Comparison of ENCODE assay signal across 18 cellular contexts in genomic region chr4:16450724-16451123, GRCh38.
A peak's percentile ranks its signal among the peaks of the same experiment; 100 is the strongest.
DNase-seq lines count a peak whose midpoint lies in the region; ATAC-seq and TF ChIP-seq lines count a peak whose summit lies in the region.
"Had no signal": no experiment of that assay in that cellular context is flagged by ENCODE, and none has a peak within 500 bp of the region (broad histone marks: within the 10 kb centered on the region; RNA-seq: fewer than 3 reads in every experiment).

No MANE protein-coding gene starts in this region.

- intact Hi-C loops in adrenal gland (cut with DNase I), result no loop called here

- no peaks in the 10 kb centered on the region for H3K79me1 ChIP-seq in H9 (ENCODE audit: insufficient read depth, low read depth, low read length, poor library complexity, severe bottlenecking)

- H3K18ac ChIP-seq in H9 (ENCODE audit: insufficient read length, low read depth, low read length), result no peak overlapping the region

- H2AK5ac ChIP-seq in H9 (ENCODE audit: insufficient read length, low read length), result no peak overlapping the region

- no peak overlapping the region for H3K4ac ChIP-seq in H9 (ENCODE audit: low read depth, low read length)

- H3K27me3 ChIP-seq in BJ (ENCODE audit: control insufficient read depth, insufficient read depth, low read length), result no peaks in the 10 kb centered on the region
- peaks cover 24% of the 10 kb centered on the region; the same call in 1 of the 2 replicates for H3K27me3 ChIP-seq in H9 (ENCODE audit: insufficient read depth, low read length)
- peaks cover 7% of the 10 kb centered on the region for H3K27me3 ChIP-seq in endodermal cell (ENCODE audit: control insufficient read depth, insufficient read depth, low read length, poor library complexity, severe bottlenecking)
- H3K27me3 ChIP-seq in neural progenitor cell, result peaks cover 65% of the 10 kb centered on the region
- no peaks in the 10 kb centered on the region for H3K27me3 ChIP-seq in adrenal gland
- H3K27me3 ChIP-seq: tibial artery had no signal

- H3F3A ChIP-seq in neural progenitor cell (ENCODE audit: low read depth), result no peaks in the 10 kb centered on the region

- no peak overlapping the region for H3K27ac ChIP-seq in H9 (ENCODE audit: insufficient read length, low read depth, low read length)
- H3K27ac ChIP-seq in endodermal cell (ENCODE audit: low read depth, low read length), result no peak overlapping the region
- H3K27ac ChIP-seq in neural progenitor cell, result no peak overlapping the region
- no peak overlapping the region for H3K27ac ChIP-seq in adrenal gland
- H3K27ac ChIP-seq: skin epidermis, tibial artery had no signal

- H3K9ac ChIP-seq in H9 (ENCODE audit: extremely low read depth, insufficient read length, low read length), result no peak overlapping the region
- no peak overlapping the region for H3K9ac ChIP-seq in endodermal cell (ENCODE audit: extremely low read depth, low read length, poor library complexity, severe bottlenecking)
- H3K9ac ChIP-seq in neural progenitor cell, result no peak overlapping the region

- H3K36me3 ChIP-seq in BJ (ENCODE audit: control insufficient read depth, insufficient read depth, low read length), result no peaks in the 10 kb centered on the region
- no peaks in the 10 kb centered on the region for H3K36me3 ChIP-seq in endodermal cell (ENCODE audit: control insufficient read depth, insufficient read depth, low read length)
- H3K36me3 ChIP-seq in neural progenitor cell, result no peaks in the 10 kb centered on the region
- H3K36me3 ChIP-seq in adrenal gland (replicated peaks in 1 of 2), result no peaks in the 10 kb centered on the region
- H3K36me3 ChIP-seq: tibial artery had no signal

- CTCF ChIA-PET in BJ (lab: Yijun Ruan, JAX), result interaction anchor here (1.5 kb wide), 1 partner anchor 12 kb away, joined by 4 read pairs; no protein-coding TSS in a partner anchor

- no peak overlapping the region for H4K8ac ChIP-seq in H9 (replicated peaks; ENCODE audit: insufficient read length, low read depth, low read length)

- no peak overlapping the region for H2BK5ac ChIP-seq in H9 (ENCODE audit: insufficient read length, low read length)

- H2BK20ac ChIP-seq in H9 (ENCODE audit: low read depth, low read length, poor library complexity, severe bottlenecking), result no peak overlapping the region

- H3K27ac Mint-ChIP-seq in H9, result peak overlapping the region in 1 of 3 experiments; percentile 58; a peak in 1 of 7 replicates
- H3K27ac Mint-ChIP-seq in endodermal cell, result no peak overlapping the region
- no peak overlapping the region for H3K27ac Mint-ChIP-seq in neural progenitor cell
- H3K27ac Mint-ChIP-seq: activated CD4-positive, alpha-beta memory T cell treated with anti-CD3 and anti-CD28 coated beads for 36 hours; activated naive CD8-positive, alpha-beta T cell; CD8-positive, alpha-beta T cell had no signal

- no peak for DNase-seq in BJ (ENCODE audit: low read depth)
- DNase-seq in H9, result no peak
- DNase-seq in endodermal cell, result no peak
- DNase-seq in neural progenitor cell (ENCODE audit: low spot score), result no peak
- DNase-seq in stimulated activated CD8-positive, alpha-beta memory T cell treated with anti-CD3 and anti-CD28 coated beads, Interleukin-4, amount 100 ng/mL, for 48 hours, result no peak
- no peak for DNase-seq in adrenal gland
- DNase-seq: activated CD4-positive, alpha-beta memory T cell treated with anti-CD3 and anti-CD28 coated beads for 36 hours; activated T-cell treated with anti-CD3 and anti-CD28 coated beads, Interleukin-2, amount 50 U/mL, for 48 hours; CD8-positive, alpha-beta T cell; midbrain; NCI-H1417; NCI-H2171 treated with DMSO at 0.1 percent for 48 hours; nucleus accumbens; tibial artery had no signal

- no peak overlapping the region for H4K5ac ChIP-seq in H9 (ENCODE audit: insufficient read length, low read depth, low read length)

- H3K23me2 ChIP-seq in H9 (ENCODE audit: insufficient read length, low read depth, low read length, poor library complexity, severe bottlenecking), result no peaks in the 10 kb centered on the region

- H3K27me3 Mint-ChIP-seq in H9 (ENCODE audit: low read depth) (peaks cover 96% of the 10 kb centered on the region), endodermal cell (ENCODE audit: insufficient read depth) (peaks cover 89% of the 10 kb centered on the region), neural progenitor cell (ENCODE audit: insufficient read depth, low read depth) (peaks cover 6% of the 10 kb centered on the region)
- H3K27me3 Mint-ChIP-seq: activated CD4-positive, alpha-beta memory T cell treated with anti-CD3 and anti-CD28 coated beads for 36 hours; activated naive CD8-positive, alpha-beta T cell; central memory CD8-positive, alpha-beta T cell had no signal

- TF ChIP-seq POLR2A in adrenal gland (IDR thresholded peaks at IDR 0.05), result no peak

- TF ChIP-seq CTCF in BJ (IDR thresholded peaks at IDR 0.05; ENCODE audit: insufficient read depth, low read depth, low read length) (peak; percentile 47), H9 (conservative IDR thresholded peaks at IDR 0.05) (peak; percentile 40; the same call in 2 of the 3 replicates), endodermal cell (conservative IDR thresholded peaks at IDR 0.05) (peak; percentile 22), neural progenitor cell (IDR thresholded peaks at IDR 0.05) (peak; percentile 23), adrenal gland (IDR thresholded peaks at IDR 0.05) (no peak)

- no peak overlapping the region for H3K4me3 ChIP-seq in BJ (ENCODE audit: low read depth, low read length)
- H3K4me3 ChIP-seq in endodermal cell (ENCODE audit: low read length), result no peak overlapping the region
- no peak overlapping the region for H3K4me3 ChIP-seq in neural progenitor cell
- no peak overlapping the region for H3K4me3 ChIP-seq in adrenal gland
- H3K4me3 ChIP-seq: skin epidermis, tibial artery had no signal

- POLR2A ChIA-PET in BJ (lab: Charles Lee), result no interaction called here

- H3K4me2 ChIP-seq in H9 (ENCODE audit: insufficient read depth, insufficient read length, low read length) (no peak overlapping the region), neural progenitor cell (no peak overlapping the region)

- no peaks in the 10 kb centered on the region for H3K9me3 ChIP-seq in H9 (ENCODE audit: control insufficient read depth, low read depth, low read length)
- H3K9me3 ChIP-seq in endodermal cell (ENCODE audit: control insufficient read depth, low read length), result no peaks in the 10 kb centered on the region
- no peaks in the 10 kb centered on the region for H3K9me3 ChIP-seq in neural progenitor cell (ENCODE audit: low read depth)
- H3K9me3 ChIP-seq in adrenal gland (replicated peaks in 1 of 3), result no peaks in the 10 kb centered on the region
- H3K9me3 ChIP-seq: tibial artery had no signal

- ATAC-seq in GM18517 (IDR thresholded peaks at IDR 0.05; ENCODE audit: unreplicated experiment), result no peak
- ATAC-seq: CD8-positive, alpha-beta T cell had no signal

- no peak overlapping the region for H3K4me3 Mint-ChIP-seq in H9
- H3K4me3 Mint-ChIP-seq in endodermal cell, result no peak overlapping the region
- H3K4me3 Mint-ChIP-seq in neural progenitor cell, result no peak overlapping the region
- H3K4me3 Mint-ChIP-seq: activated CD4-positive, alpha-beta memory T cell treated with anti-CD3 and anti-CD28 coated beads for 36 hours; activated naive CD8-positive, alpha-beta T cell; CD8-positive, alpha-beta T cell; central memory CD8-positive, alpha-beta T cell had no signal

- WGBS in H9 (ENCODE audit: extremely low coverage, insufficient read length, low lambda C conversion rate), result no CpG with 5 or more reads among the region's 1 CpG
- WGBS in endodermal cell (ENCODE audit: insufficient coverage in 1 of 2, insufficient read length in 1 of 2), 2 experiments, result 100% methylated on average over 1 of the region's 1 CpG; no CpG with 5 or more reads in 1 of the 2 experiments
- WGBS in adrenal gland, 4 donors, result 78 to 100% (median 85%) methylated on average over 1 of the region's 1 CpG

- no peak overlapping the region for H3T11ph ChIP-seq in H9 (ENCODE audit: low read length)

- H2BK120ac ChIP-seq in H9 (ENCODE audit: low read depth, low read length, poor library complexity, severe bottlenecking), result no peak overlapping the region

- H3K9me3 Mint-ChIP-seq in H9 (peaks cover 0 to 14% of the 10 kb centered on the region in 2 experiments; a peak in 1 of 5 replicates), endodermal cell (peaks cover 1% of the 10 kb centered on the region), neural progenitor cell (peaks cover 8% of the 10 kb centered on the region)
- H3K9me3 Mint-ChIP-seq: activated CD4-positive, alpha-beta memory T cell treated with anti-CD3 and anti-CD28 coated beads for 36 hours; CD8-positive, alpha-beta T cell had no signal

- H2BK15ac ChIP-seq in H9 (ENCODE audit: low read depth, low read length), result no peak overlapping the region

- H2BK12ac ChIP-seq in H9 (ENCODE audit: insufficient read length, low read depth, low read length), result no peak overlapping the region

- H3K4me1 ChIP-seq in H9 (ENCODE audit: insufficient read depth, low read length) (no peaks in the 10 kb centered on the region), endodermal cell (ENCODE audit: control insufficient read depth, insufficient read depth, low read length) (no peaks in the 10 kb centered on the region), neural progenitor cell (peaks cover 14% of the 10 kb centered on the region), adrenal gland (replicated peaks in 1 of 2) (no peaks in the 10 kb centered on the region)
- H3K4me1 ChIP-seq: tibial artery had no signal

- no peak overlapping the region for H4K91ac ChIP-seq in H9 (ENCODE audit: insufficient read length, low read depth, low read length)

- H2AFZ ChIP-seq in H9 (ENCODE audit: low read length), result no peak overlapping the region
- H2AFZ ChIP-seq in neural progenitor cell (replicated peaks), result no peak overlapping the region

- H3K36me3 Mint-ChIP-seq in H9 (ENCODE audit: insufficient read depth in 1 of 3, low read depth in 3 of 3) (no peaks in the 10 kb centered on the region), endodermal cell (ENCODE audit: low read depth) (no peaks in the 10 kb centered on the region), neural progenitor cell (no peaks in the 10 kb centered on the region)
- H3K36me3 Mint-ChIP-seq: activated CD4-positive, alpha-beta memory T cell treated with anti-CD3 and anti-CD28 coated beads for 36 hours; activated naive CD8-positive, alpha-beta T cell; CD8-positive, alpha-beta T cell had no signal

- H3K4me1 Mint-ChIP-seq in H9, result peaks cover 16 to 19% of the 10 kb centered on the region in 2 experiments
- peaks cover 10% of the 10 kb centered on the region for H3K4me1 Mint-ChIP-seq in endodermal cell
- peaks cover 19% of the 10 kb centered on the region for H3K4me1 Mint-ChIP-seq in neural progenitor cell
- H3K4me1 Mint-ChIP-seq: central memory CD8-positive, alpha-beta T cell had no signal

- no peak overlapping the region for H3K23ac ChIP-seq in H9 (ENCODE audit: insufficient read length, low read depth, low read length)

- H3K79me2 ChIP-seq in H9 (ENCODE audit: insufficient read depth, low read length), result no peaks in the 10 kb centered on the region
- H3K79me2 ChIP-seq in neural progenitor cell (ENCODE audit: low read depth), result no peaks in the 10 kb centered on the region

- H3K14ac ChIP-seq in H9 (ENCODE audit: insufficient read depth, low read length), result no peak overlapping the region

- no peak overlapping the region for H3K56ac ChIP-seq in H9 (ENCODE audit: insufficient read length, low read depth, low read length)

- H4K20me1 ChIP-seq in H9 (ENCODE audit: control insufficient read depth, insufficient read depth, insufficient read length) (no peaks in the 10 kb centered on the region), neural progenitor cell (ENCODE audit: low read depth) (no peaks in the 10 kb centered on the region)

Comparison
In these comparisons a context has a peak if more than half of its experiments do, and no peak if none do; other contexts are left out.
1. CTCF ChIP-seq: peak in BJ (single experiment), H9 (single experiment), endodermal cell (single experiment) and neural progenitor cell (single experiment); none in adrenal gland (0 of 6).